ENCODE assay signal across 8 cellular contexts in the genomic region with DNA sequence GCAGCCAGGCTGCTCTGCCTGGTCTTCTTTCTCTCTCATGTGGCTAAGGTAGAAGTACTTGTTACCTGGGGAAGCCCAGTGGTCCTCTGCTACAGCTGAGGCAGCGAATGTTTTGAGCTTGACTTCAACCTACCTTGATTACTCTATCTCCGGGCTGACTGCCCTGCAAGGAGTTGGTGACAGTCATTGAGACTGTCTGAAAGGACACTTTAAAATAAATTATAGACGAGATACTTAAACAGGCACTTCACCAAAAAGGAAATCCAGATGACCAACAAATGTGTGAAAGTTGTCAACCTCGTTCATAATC. TPM values are rescaled to one million over a fixed set of nuclear protein-coding genes. Genes with fewer than 3 reads are reported as not detected.
DNase-seq lines count a peak whose midpoint lies in the region; FAIRE-seq and TF ChIP-seq lines count a peak whose summit lies in the region.

No MANE protein-coding gene starts in this region.

- peaks cover 5% of the 10 kb centered on the region for H3K27me3 Mint-ChIP-seq in activated T-cell treated with anti-CD3 and anti-CD28 coated beads, Interleukin-2, amount 50 U/mL, for 24 hours

- H2AFZ ChIP-seq in SU-DHL-6 (ENCODE audit: low read depth, low read length, severe bottlenecking) = peak overlapping the region; percentile 97

- H4K20me1 ChIP-seq in SU-DHL-6 (ENCODE audit: low read depth, low read length) = no peaks in the 10 kb centered on the region

- peak overlapping the region; percentile 91 for H3K4me3 Mint-ChIP-seq in activated T-cell treated with anti-CD3 and anti-CD28 coated beads, Interleukin-2, amount 50 U/mL, for 24 hours

- H3K36me3 Mint-ChIP-seq in activated T-cell treated with anti-CD3 and anti-CD28 coated beads, Interleukin-2, amount 50 U/mL, for 24 hours (ENCODE audit: low read depth) = peaks cover 16% of the 10 kb centered on the region

- peaks cover 11% of the 10 kb centered on the region for H3K4me1 ChIP-seq in suprapubic skin

- H3K9me3 ChIP-seq in SU-DHL-6 (ENCODE audit: insufficient read depth, low read length) = no peaks in the 10 kb centered on the region
- no peaks in the 10 kb centered on the region for H3K9me3 ChIP-seq in suprapubic skin

- H3K27ac Mint-ChIP-seq in activated T-cell treated with anti-CD3 and anti-CD28 coated beads, Interleukin-2, amount 50 U/mL, for 24 hours = peak overlapping the region; percentile 51

- H3K27me3 ChIP-seq in SU-DHL-6 (ENCODE audit: low read length) (no peaks in the 10 kb centered on the region), suprapubic skin (no peaks in the 10 kb centered on the region)

- peak overlapping the region; percentile 65 for H3K4me2 ChIP-seq in SU-DHL-6 (ENCODE audit: low read depth, low read length, poor library complexity, severe bottlenecking)

- H3K27ac ChIP-seq in SU-DHL-6 (ENCODE audit: low read depth, low read length) = peak overlapping the region; percentile 27; the same call in 1 of the 2 replicates
- H3K27ac ChIP-seq in suprapubic skin = no peak overlapping the region

- H3K79me2 ChIP-seq in SU-DHL-6 (ENCODE audit: insufficient read depth, low read length) = peaks cover 15% of the 10 kb centered on the region

- H3K9me2 ChIP-seq in SU-DHL-6 (replicated peaks; ENCODE audit: insufficient read depth, low read length) = no peaks in the 10 kb centered on the region

- no peak for TF ChIP-seq EP300 in suprapubic skin (IDR thresholded peaks at IDR 0.05)

- no peak for TF ChIP-seq POLR2A in suprapubic skin (IDR thresholded peaks at IDR 0.05)

- H3K4me3 ChIP-seq in SU-DHL-6 (ENCODE audit: insufficient read depth, low read length, poor library complexity, severe bottlenecking) (peak overlapping the region; percentile 82), iPS-11a (ENCODE audit: low read depth, low read length) (peak overlapping the region; percentile 44), suprapubic skin (peak overlapping the region; percentile 96)

- TF ChIP-seq CTCF in SU-DHL-6 (IDR thresholded peaks at IDR 0.05; ENCODE audit: insufficient read depth, low read length, poor library complexity, severe bottlenecking) (no peak), suprapubic skin (IDR thresholded peaks at IDR 0.05) (no peak)

- H3K36me3 ChIP-seq in SU-DHL-6 (ENCODE audit: low read length) (no peaks in the 10 kb centered on the region; the same call in 1 of the 2 replicates), suprapubic skin (no peaks in the 10 kb centered on the region)

- H3K9me3 Mint-ChIP-seq in activated T-cell treated with anti-CD3 and anti-CD28 coated beads, Interleukin-2, amount 50 U/mL, for 24 hours = no peaks in the 10 kb centered on the region

- H3K9ac ChIP-seq in SU-DHL-6 (ENCODE audit: low read length) = peak overlapping the region; percentile 83

- no peaks in the 10 kb centered on the region for H3F3A ChIP-seq in SU-DHL-6 (ENCODE audit: insufficient read depth)

- peaks cover 15% of the 10 kb centered on the region for H3K4me1 Mint-ChIP-seq in activated T-cell treated with anti-CD3 and anti-CD28 coated beads, Interleukin-2, amount 50 U/mL, for 24 hours (ENCODE audit: low read depth)

- no peak for DNase-seq in activated T-cell treated with anti-CD3 and anti-CD28 coated beads, Interleukin-2, amount 50 U/mL, for 24 hours
- no peak for DNase-seq in activated T-cell treated with anti-CD3 and anti-CD28 coated beads for 4 hours
- DNase-seq in suprapubic skin (ENCODE audit: low spot score in 2 of 2) = no peak
- DNase-seq in GM03348 (ENCODE audit: low spot score) = no peak
- no peak for DNase-seq in urothelium cell line (ENCODE audit: low spot score)
- no peak for DNase-seq in NCI-H774 (lab: John Stamatoyannopoulos, UW)

- FAIRE-seq in urothelium cell line (lab: Jason Lieb, UNC) = no peak

- 34% methylated on average over 4 of the region's 4 CpGs for WGBS in suprapubic skin

RNA-seq across cellular contexts. Expression of gene CIT, which starts 0.5 kb away (rescaled TPM):
- 10 to 100 TPM in 2 of 4 donors, 1 to 10 TPM in 2; 6.1 to 20.3 (median 10.0) TPM for total RNA-seq in suprapubic skin

Comparison
In these comparisons a context has a peak if more than half of its experiments do, and no peak if none do; other contexts are left out.
1. H3K4me3 ChIP-seq: peak in every context shown above with its lines; median percentile 96 in suprapubic skin; 82 in SU-DHL-6; 44 in iPS-11a.